In the genomic region with DNA sequence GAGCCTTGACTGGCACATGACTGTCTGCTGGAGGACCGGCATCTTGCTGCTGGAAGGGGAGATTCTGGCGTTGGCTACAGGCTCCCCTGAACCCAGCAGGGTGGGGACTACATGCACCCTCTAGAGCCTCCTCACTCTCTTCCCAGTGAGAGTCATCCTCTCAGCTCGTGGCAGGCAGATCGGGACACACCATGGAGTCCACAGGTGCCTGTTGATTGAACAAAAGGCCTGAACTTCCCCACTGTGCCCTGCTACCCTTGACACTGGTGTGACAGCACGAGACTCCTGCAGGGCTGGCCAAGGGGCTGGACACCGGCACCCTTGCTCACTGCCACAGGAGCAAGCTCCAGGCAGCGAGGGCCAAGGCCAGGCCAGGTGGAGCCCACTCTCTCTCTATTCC, we compare ENCODE assay signal across 30 cellular contexts. TPM values are rescaled to one million over a fixed set of nuclear protein-coding genes. Genes with fewer than 3 reads are reported as not detected.
"Had no signal": no experiment of that assay in that cellular context is flagged by ENCODE, and none has a peak within 500 bp of the region (broad histone marks: within the 10 kb centered on the region; RNA-seq: fewer than 3 reads in every experiment).

No MANE protein-coding gene starts in this region.

- H3K27ac ChIP-seq: stomach, suprapubic skin, testis, thoracic aorta, thyroid gland, tibial artery, tibial nerve, transverse colon, upper lobe of left lung, upper lobe of right lung, uterus, vagina had no signal

- H3K27me3 ChIP-seq: stomach, testis, thyroid gland, tibial artery, tibial nerve, transverse colon, upper lobe of left lung, upper lobe of right lung, uterus, vagina had no signal

- H3K27me3 Mint-ChIP-seq: stimulated activated memory B cell treated with anti-CD40 and anti-IgM and Interleukin-4, amounts not matched to agents 10 μg/mL and 1 μg/mL and 100 μg/mL, for 72 hours; stimulated activated naive B cell treated with anti-CD40 and anti-IgM and Interleukin-4, amounts not matched to agents 10 μg/mL and 1 μg/mL and 100 μg/mL, for 72 hours; stimulated activated naive CD8-positive, alpha-beta T cell treated with anti-CD3 and anti-CD28 coated beads, Interleukin-15, Interleukin-2, amounts not matched to agents 100 ng/mL and 50 ng/mL, for 24 hours had no signal

- H3K9me3 Mint-ChIP-seq: stimulated activated effector memory CD8-positive, alpha-beta T cell treated with anti-CD3 and anti-CD28 coated beads, Interleukin-12 subunit alpha, Interleukin-12 subunit beta, amount 100 ng/mL, for 72 hours; stimulated activated naive CD8-positive, alpha-beta T cell treated with anti-CD3 and anti-CD28 coated beads, Interleukin-15, amount 100 ng/mL, for 72 hours; stimulated activated naive CD8-positive, alpha-beta T cell treated with anti-CD3 and anti-CD28 coated beads, Interleukin-15, Interleukin-2, amounts not matched to agents 100 ng/mL and 50 ng/mL, for 24 hours; type B pancreatic cell had no signal

- FAIRE-seq: urothelium cell line had no signal

- H3K9me3 ChIP-seq: stomach, suprapubic skin, testis, thoracic aorta, thyroid gland, tibial artery, tibial nerve, transverse colon, upper lobe of left lung, upper lobe of right lung, uterus, vagina had no signal

- H3K36me3 ChIP-seq: stomach, suprapubic skin, thoracic aorta, thyroid gland, tibial artery, tibial nerve, transverse colon, upper lobe of left lung, upper lobe of right lung, uterus, vagina had no signal

- DNase-seq: stimulated activated CD4-positive, alpha-beta T cell treated with anti-CD3 and anti-CD28 coated beads, Interleukin-2, amount 100 ng/mL, for 48 hours; stimulated activated CD4-positive, alpha-beta T cell treated with anti-CD3 and anti-CD28 coated beads, Interleukin-4, amount 100 ng/mL, for 1 hour; stimulated activated CD4-positive, alpha-beta T cell treated with anti-CD3 and anti-CD28 coated beads, Interleukin-4, amount 100 ng/mL, for 24 hours; stimulated activated CD4-positive, alpha-beta T cell treated with anti-CD3 and anti-CD28 coated beads, Interleukin-4, amount 100 ng/mL, for 4 hours; stimulated activated CD8-positive, alpha-beta memory T cell treated with anti-CD3 and anti-CD28 coated beads, Interleukin-4, amount 100 ng/mL, for 48 hours; stimulated activated naive B cell treated with anti-CD40 and anti-IgM and Interleukin-4, amounts not matched to agents 10 μg/mL and 1 μg/mL and 100 μg/mL, for 72 hours; stimulated activated naive CD4-positive, alpha-beta T cell; stimulated activated naive CD4-positive, alpha-beta T cell treated with Interleukin-2 at 50 U/mL for 16 hours; stimulated activated naive CD8-positive, alpha-beta T cell treated with anti-CD3 and anti-CD28 coated beads, Interleukin-15, amount 100 ng/mL, for 72 hours; stimulated activated naive CD8-positive, alpha-beta T cell treated with anti-CD3 and anti-CD28 coated beads, Interleukin-15, Interleukin-2, amounts not matched to agents 100 U/mL and 50 U/mL, for 24 hours; stomach; substantia nigra; testis; thyroid gland; tibial artery; transverse colon; trophoblast cell; upper lobe of right lung; uterus had no signal

- H3K27ac Mint-ChIP-seq: stimulated activated effector memory CD8-positive, alpha-beta T cell treated with anti-CD3 and anti-CD28 coated beads, Interleukin-12 subunit alpha, Interleukin-12 subunit beta, amount 100 ng/mL, for 72 hours; stimulated activated memory B cell treated with anti-CD40 and anti-IgM and Interleukin-4, amounts not matched to agents 10 μg/mL and 1 μg/mL and 100 μg/mL, for 72 hours; stimulated activated naive B cell treated with anti-CD40 and anti-IgM and Interleukin-4, amounts not matched to agents 10 μg/mL and 1 μg/mL and 100 μg/mL, for 72 hours; stimulated activated naive CD8-positive, alpha-beta T cell treated with anti-CD3 and anti-CD28 coated beads, Interleukin-15, Interleukin-2, amounts not matched to agents 100 ng/mL and 50 ng/mL, for 24 hours; type B pancreatic cell had no signal

- ATAC-seq: stimulated activated effector memory CD8-positive, alpha-beta T cell treated with anti-CD3 and anti-CD28 coated beads, Interleukin-12 subunit alpha, Interleukin-12 subunit beta, amount 100 ng/mL, for 72 hours; stimulated activated memory B cell treated with anti-CD40 and anti-IgM and Interleukin-4, amounts not matched to agents 10 μg/mL and 1 μg/mL and 100 μg/mL, for 72 hours; stimulated activated naive B cell treated with anti-CD40 and anti-IgM and Interleukin-4, amounts not matched to agents 10 μg/mL and 1 μg/mL and 100 μg/mL, for 72 hours; stimulated activated naive CD8-positive, alpha-beta T cell treated with anti-CD3 and anti-CD28 coated beads, Interleukin-15, amount 100 ng/mL, for 72 hours; stimulated activated naive CD8-positive, alpha-beta T cell treated with anti-CD3 and anti-CD28 coated beads, Interleukin-15, Interleukin-2, amounts not matched to agents 100 U/mL and 50 U/mL, for 24 hours; upper lobe of right lung had no signal

- H3K4me3 ChIP-seq: stomach, suprapubic skin, testis, thoracic aorta, thyroid gland, tibial artery, tibial nerve, transverse colon, upper lobe of left lung, upper lobe of right lung, uterus, vagina had no signal

- H3K4me1 Mint-ChIP-seq: stimulated activated effector memory CD8-positive, alpha-beta T cell treated with anti-CD3 and anti-CD28 coated beads, Interleukin-12 subunit alpha, Interleukin-12 subunit beta, amount 100 ng/mL, for 72 hours; stimulated activated memory B cell treated with anti-CD40 and anti-IgM and Interleukin-4, amounts not matched to agents 10 μg/mL and 1 μg/mL and 100 μg/mL, for 72 hours; stimulated activated naive B cell treated with anti-CD40 and anti-IgM and Interleukin-4, amounts not matched to agents 10 μg/mL and 1 μg/mL and 100 μg/mL, for 72 hours; stimulated activated naive CD8-positive, alpha-beta T cell treated with anti-CD3 and anti-CD28 coated beads, Interleukin-15, amount 100 ng/mL, for 72 hours had no signal

- H3K36me3 Mint-ChIP-seq: stimulated activated effector memory CD8-positive, alpha-beta T cell treated with anti-CD3 and anti-CD28 coated beads, Interleukin-12 subunit alpha, Interleukin-12 subunit beta, amount 100 ng/mL, for 72 hours; stimulated activated memory B cell treated with anti-CD40 and anti-IgM and Interleukin-4, amounts not matched to agents 10 μg/mL and 1 μg/mL and 100 μg/mL, for 72 hours; stimulated activated naive B cell treated with anti-CD40 and anti-IgM and Interleukin-4, amounts not matched to agents 10 μg/mL and 1 μg/mL and 100 μg/mL, for 72 hours; type B pancreatic cell had no signal

- H3K4me1 ChIP-seq: suprapubic skin, testis, thyroid gland, transverse colon, upper lobe of left lung, upper lobe of right lung, uterus, vagina had no signal

- H3K4me3 Mint-ChIP-seq: stimulated activated effector memory CD8-positive, alpha-beta T cell treated with anti-CD3 and anti-CD28 coated beads, Interleukin-12 subunit alpha, Interleukin-12 subunit beta, amount 100 ng/mL, for 72 hours; stimulated activated memory B cell treated with anti-CD40 and anti-IgM and Interleukin-4, amounts not matched to agents 10 μg/mL and 1 μg/mL and 100 μg/mL, for 72 hours; stimulated activated naive B cell treated with anti-CD40 and anti-IgM and Interleukin-4, amounts not matched to agents 10 μg/mL and 1 μg/mL and 100 μg/mL, for 72 hours; stimulated activated naive CD8-positive, alpha-beta T cell treated with anti-CD3 and anti-CD28 coated beads, Interleukin-15, amount 100 ng/mL, for 72 hours; stimulated activated naive CD8-positive, alpha-beta T cell treated with anti-CD3 and anti-CD28 coated beads, Interleukin-15, Interleukin-2, amounts not matched to agents 100 ng/mL and 50 ng/mL, for 24 hours; type B pancreatic cell had no signal

RNA-seq across cellular contexts. Expression of a gene that starts 8.2 kb away (rescaled TPM):
- total RNA-seq: temporal lobe, thoracic aorta, upper lobe of left lung, vagina had no signal
